8 cellular contexts compared by ENCODE assay signal in genomic region chr15:20356444-20357138, GRCh38.
A peak's percentile ranks its signal among the peaks of the same experiment; 100 is the strongest.
DNase-seq lines count a peak whose midpoint lies in the region; ATAC-seq and TF ChIP-seq lines count a peak whose summit lies in the region.

No MANE protein-coding gene starts in this region.

- peak; percentile 100 for TF ChIP-seq CTCF in GM10248 (IDR thresholded peaks at IDR 0.05; ENCODE audit: control extremely low read depth, extremely low read depth, low read depth, missing control alignments)
- peak; percentile 82 for TF ChIP-seq CTCF in VCaP (conservative IDR thresholded peaks at IDR 0.05)

- H3K9me3 Mint-ChIP-seq in memory B cell, result no peaks in the 10 kb centered on the region

- DNase-seq in GM10248 (ENCODE audit: extremely low spot score), result peak; percentile 87
- DNase-seq in cerebellar cortex (ENCODE audit: low spot score), result peak; percentile 91
- DNase-seq in memory B cell (ENCODE audit: low spot score in 2 of 2), result peak; percentile 74 to 91
- DNase-seq in stimulated activated CD8-positive, alpha-beta memory T cell treated with anti-CD3 and anti-CD28 coated beads, Interleukin-7, amount 100 ng/mL, for 24 hours (ENCODE audit: low read depth), result peak; percentile 75
- DNase-seq in NCI-H526 (lab: John Stamatoyannopoulos, UW), result no peak
- DNase-seq in NCI-H2029 treated with DMSO at 0.1 percent for 48 hours (lab: John Stamatoyannopoulos, UW), result no peak

- H3K4me3 Mint-ChIP-seq in memory B cell, result no peak overlapping the region

- no peak overlapping the region for H3K27ac Mint-ChIP-seq in memory B cell

- CTCF ChIA-PET in GM10248 (lab: Yijun Ruan, JAX), result interaction anchor here (0.6 to 7.0 kb wide), 30 partner anchors 9 to 1929 kb away, joined by 3 to 230 read pairs (median 3); no protein-coding TSS in a partner anchor

- H3K27me3 Mint-ChIP-seq in memory B cell, result peaks cover 3% of the 10 kb centered on the region

- POLR2A ChIA-PET in GM10248 (lab: Yijun Ruan, JAX), result no interaction called here

- peak; percentile 45 for ATAC-seq in HG02938 (IDR thresholded peaks at IDR 0.05; ENCODE audit: unreplicated experiment)
- peak; percentile 70 for ATAC-seq in memory B cell (ENCODE audit: low read depth)

- H3K4me1 Mint-ChIP-seq in memory B cell, result peaks cover 2% of the 10 kb centered on the region

- peak overlapping the region; percentile 54; the same call in 1 of the 2 replicates for H3K27ac ChIP-seq in VCaP

- H3K36me3 Mint-ChIP-seq in memory B cell, result no peaks in the 10 kb centered on the region

Comparison
In these comparisons a context has a peak if more than half of its experiments do, and no peak if none do; other contexts are left out.
1. DNase-seq: peak in GM10248 (single experiment), cerebellar cortex (single experiment), memory B cell (2 of 2) and stimulated activated CD8-positive, alpha-beta memory T cell treated with anti-CD3 and anti-CD28 coated beads, Interleukin-7, amount 100 ng/mL, for 24 hours (single experiment); none in NCI-H526 (0 of 2) and NCI-H2029 treated with DMSO at 0.1 percent for 48 hours (single experiment).